ENCODE assay signal across 22 cellular contexts in the genomic region with DNA sequence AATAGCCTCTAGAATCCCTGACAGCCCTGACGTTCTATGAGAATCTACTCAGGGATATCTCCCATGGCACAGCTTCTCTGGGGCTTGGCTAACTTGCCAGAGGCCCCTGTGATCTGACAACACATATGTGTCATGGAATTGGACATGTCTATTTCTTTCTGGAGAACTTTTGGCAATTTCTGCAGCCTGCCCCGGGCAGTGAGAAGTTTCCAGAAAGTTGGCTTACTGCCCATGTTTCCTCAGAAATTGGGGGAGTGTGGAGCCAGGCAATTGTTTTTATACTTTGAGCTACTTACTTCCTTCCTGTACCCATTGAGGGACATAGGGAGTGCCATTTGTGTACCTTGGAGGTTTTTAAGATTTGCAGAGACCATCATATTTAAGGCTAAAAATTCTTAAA.
"Had no signal": no experiment of that assay in that cellular context is flagged by ENCODE, and none has a peak within 500 bp of the region (broad histone marks: within the 10 kb centered on the region; RNA-seq: fewer than 3 reads in every experiment).

No MANE protein-coding gene starts in this region.

- H3K4me3 ChIP-seq: esophagus squamous epithelium, lower lobe of right lung, mucosa of descending colon, neural progenitor cell, sigmoid colon, spleen, thoracic aorta, tibial nerve, upper lobe of left lung had no signal

- ATAC-seq: left colon; left ventricle myocardium superior; lower lobe of right lung; mucosa of descending colon; naive thymus-derived CD4-positive, alpha-beta T cell; right cardiac atrium; stimulated activated naive B cell treated with anti-CD40 and anti-IgM and Interleukin-4, amounts not matched to agents 10 μg/mL and 1 μg/mL and 100 μg/mL, for 72 hours had no signal

- H3K27ac ChIP-seq: esophagus squamous epithelium, lower lobe of right lung, neural progenitor cell, parathyroid adenoma, sigmoid colon, spleen, thoracic aorta, tibial nerve, upper lobe of left lung had no signal

- H3K4me1 ChIP-seq: neural progenitor cell, parathyroid adenoma, tibial nerve had no signal

- H3K36me3 ChIP-seq: esophagus squamous epithelium, lower lobe of right lung, neural progenitor cell, sigmoid colon, thoracic aorta, tibial nerve, upper lobe of left lung had no signal

- H3K27me3 ChIP-seq: esophagus squamous epithelium, neural progenitor cell, sigmoid colon, spleen, tibial nerve, upper lobe of left lung had no signal

- H3K9me3 ChIP-seq: esophagus squamous epithelium, lower lobe of right lung, mucosa of descending colon, sigmoid colon, spleen, thoracic aorta, tibial nerve, upper lobe of left lung had no signal

- DNase-seq: central memory CD4-positive, alpha-beta T cell; effector memory CD4-positive, alpha-beta T cell; erythroblast; esophagus squamous epithelium; head of caudate nucleus; hippocampal formation; left colon; left ventricle myocardium superior; lower lobe of right lung; mesenchymal stem cell; mucosa of descending colon; naive thymus-derived CD4-positive, alpha-beta T cell; sigmoid colon; spleen; stimulated activated CD4-positive, alpha-beta T cell treated with anti-CD3 and anti-CD28 coated beads, Interleukin-2, amount 100 ng/mL, for 48 hours; stimulated activated naive B cell treated with anti-CD40 and anti-IgM and Interleukin-4, amounts not matched to agents 10 μg/mL and 1 μg/mL and 100 μg/mL, for 72 hours; upper lobe of left lung had no signal
